ENCODE assay signal across 28 cellular contexts in genomic region chr12:24048446-24048845, GRCh38.
"Had no signal": no experiment of that assay in that cellular context is flagged by ENCODE, and none has a peak within 500 bp of the region (broad histone marks: within the 10 kb centered on the region; RNA-seq: fewer than 3 reads in every experiment).

No MANE protein-coding gene starts in this region.

- H3K27ac ChIP-seq: stomach, suprapubic skin, testis, thoracic aorta, thyroid gland, tibial artery, transverse colon, upper lobe of left lung, upper lobe of right lung, uterus, vagina had no signal

- ATAC-seq: stimulated activated effector memory CD8-positive, alpha-beta T cell treated with anti-CD3 and anti-CD28 coated beads, Interleukin-12 subunit alpha, Interleukin-12 subunit beta, amount 100 ng/mL, for 72 hours; stimulated activated memory B cell treated with anti-CD40 and anti-IgM and Interleukin-4, amounts not matched to agents 10 μg/mL and 1 μg/mL and 100 μg/mL, for 72 hours; stimulated activated naive B cell treated with anti-CD40 and anti-IgM and Interleukin-4, amounts not matched to agents 10 μg/mL and 1 μg/mL and 100 μg/mL, for 72 hours; stimulated activated naive CD8-positive, alpha-beta T cell treated with anti-CD3 and anti-CD28 coated beads, Interleukin-15, amount 100 ng/mL, for 72 hours; stimulated activated naive CD8-positive, alpha-beta T cell treated with anti-CD3 and anti-CD28 coated beads, Interleukin-15, Interleukin-2, amounts not matched to agents 100 U/mL and 50 U/mL, for 24 hours; upper lobe of right lung had no signal

- H3K4me1 Mint-ChIP-seq: stimulated activated effector memory CD8-positive, alpha-beta T cell treated with anti-CD3 and anti-CD28 coated beads, Interleukin-12 subunit alpha, Interleukin-12 subunit beta, amount 100 ng/mL, for 72 hours; stimulated activated memory B cell treated with anti-CD40 and anti-IgM and Interleukin-4, amounts not matched to agents 10 μg/mL and 1 μg/mL and 100 μg/mL, for 72 hours; stimulated activated naive CD8-positive, alpha-beta T cell treated with anti-CD3 and anti-CD28 coated beads, Interleukin-15, amount 100 ng/mL, for 72 hours had no signal

- H3K4me1 ChIP-seq: suprapubic skin, testis, thyroid gland, upper lobe of left lung, upper lobe of right lung, uterus, vagina had no signal

- H3K9me3 Mint-ChIP-seq: stimulated activated memory B cell treated with anti-CD40 and anti-IgM and Interleukin-4, amounts not matched to agents 10 μg/mL and 1 μg/mL and 100 μg/mL, for 72 hours; stimulated activated naive B cell treated with anti-CD40 and anti-IgM and Interleukin-4, amounts not matched to agents 10 μg/mL and 1 μg/mL and 100 μg/mL, for 72 hours; stimulated activated naive CD8-positive, alpha-beta T cell treated with anti-CD3 and anti-CD28 coated beads, Interleukin-15, amount 100 ng/mL, for 72 hours; type B pancreatic cell had no signal

- H3K9me3 ChIP-seq: suprapubic skin, testis, thoracic aorta, thyroid gland, tibial artery, transverse colon, upper lobe of left lung, uterus, vagina had no signal

- FAIRE-seq: urothelium cell line had no signal

- H3K27ac Mint-ChIP-seq: stimulated activated effector memory CD8-positive, alpha-beta T cell treated with anti-CD3 and anti-CD28 coated beads, Interleukin-12 subunit alpha, Interleukin-12 subunit beta, amount 100 ng/mL, for 72 hours; stimulated activated memory B cell treated with anti-CD40 and anti-IgM and Interleukin-4, amounts not matched to agents 10 μg/mL and 1 μg/mL and 100 μg/mL, for 72 hours; stimulated activated naive B cell treated with anti-CD40 and anti-IgM and Interleukin-4, amounts not matched to agents 10 μg/mL and 1 μg/mL and 100 μg/mL, for 72 hours; stimulated activated naive CD8-positive, alpha-beta T cell treated with anti-CD3 and anti-CD28 coated beads, Interleukin-15, amount 100 ng/mL, for 72 hours; stimulated activated naive CD8-positive, alpha-beta T cell treated with anti-CD3 and anti-CD28 coated beads, Interleukin-15, Interleukin-2, amounts not matched to agents 100 ng/mL and 50 ng/mL, for 24 hours; type B pancreatic cell had no signal

- H3K36me3 ChIP-seq: stomach, suprapubic skin, thoracic aorta, thyroid gland, tibial artery, transverse colon, upper lobe of left lung, upper lobe of right lung, uterus, vagina had no signal

- H3K27me3 Mint-ChIP-seq: stimulated activated memory B cell treated with anti-CD40 and anti-IgM and Interleukin-4, amounts not matched to agents 10 μg/mL and 1 μg/mL and 100 μg/mL, for 72 hours; stimulated activated naive B cell treated with anti-CD40 and anti-IgM and Interleukin-4, amounts not matched to agents 10 μg/mL and 1 μg/mL and 100 μg/mL, for 72 hours; stimulated activated naive CD8-positive, alpha-beta T cell treated with anti-CD3 and anti-CD28 coated beads, Interleukin-15, amount 100 ng/mL, for 72 hours; stimulated activated naive CD8-positive, alpha-beta T cell treated with anti-CD3 and anti-CD28 coated beads, Interleukin-15, Interleukin-2, amounts not matched to agents 100 ng/mL and 50 ng/mL, for 24 hours; type B pancreatic cell had no signal

- H3K4me3 Mint-ChIP-seq: stimulated activated effector memory CD8-positive, alpha-beta T cell treated with anti-CD3 and anti-CD28 coated beads, Interleukin-12 subunit alpha, Interleukin-12 subunit beta, amount 100 ng/mL, for 72 hours; stimulated activated memory B cell treated with anti-CD40 and anti-IgM and Interleukin-4, amounts not matched to agents 10 μg/mL and 1 μg/mL and 100 μg/mL, for 72 hours; stimulated activated naive B cell treated with anti-CD40 and anti-IgM and Interleukin-4, amounts not matched to agents 10 μg/mL and 1 μg/mL and 100 μg/mL, for 72 hours; stimulated activated naive CD8-positive, alpha-beta T cell treated with anti-CD3 and anti-CD28 coated beads, Interleukin-15, amount 100 ng/mL, for 72 hours; stimulated activated naive CD8-positive, alpha-beta T cell treated with anti-CD3 and anti-CD28 coated beads, Interleukin-15, Interleukin-2, amounts not matched to agents 100 ng/mL and 50 ng/mL, for 24 hours; type B pancreatic cell had no signal

- H3K27me3 ChIP-seq: stomach, suprapubic skin, testis, thyroid gland, tibial artery, transverse colon, upper lobe of left lung, upper lobe of right lung, uterus, vagina had no signal

- DNase-seq: stimulated activated CD4-positive, alpha-beta T cell treated with anti-CD3 and anti-CD28 coated beads, Interleukin-2, amount 100 ng/mL, for 48 hours; stimulated activated CD4-positive, alpha-beta T cell treated with anti-CD3 and anti-CD28 coated beads, Interleukin-4, amount 100 ng/mL, for 1 hour; stimulated activated CD4-positive, alpha-beta T cell treated with anti-CD3 and anti-CD28 coated beads, Interleukin-4, amount 100 ng/mL, for 24 hours; stimulated activated CD4-positive, alpha-beta T cell treated with anti-CD3 and anti-CD28 coated beads, Interleukin-4, amount 100 ng/mL, for 4 hours; stimulated activated CD8-positive, alpha-beta memory T cell treated with anti-CD3 and anti-CD28 coated beads, Interleukin-4, amount 100 ng/mL, for 48 hours; stimulated activated naive B cell treated with anti-CD40 and anti-IgM and Interleukin-4, amounts not matched to agents 10 μg/mL and 1 μg/mL and 100 μg/mL, for 72 hours; stimulated activated naive CD4-positive, alpha-beta T cell; stimulated activated naive CD4-positive, alpha-beta T cell treated with Interleukin-2 at 50 U/mL for 16 hours; stimulated activated naive CD8-positive, alpha-beta T cell treated with anti-CD3 and anti-CD28 coated beads, Interleukin-15, amount 100 ng/mL, for 72 hours; stimulated activated naive CD8-positive, alpha-beta T cell treated with anti-CD3 and anti-CD28 coated beads, Interleukin-15, Interleukin-2, amounts not matched to agents 100 U/mL and 50 U/mL, for 24 hours; stomach; substantia nigra; testis; thyroid gland; tibial artery; transverse colon; trophoblast cell; upper lobe of left lung; upper lobe of right lung; uterus had no signal

- H3K4me3 ChIP-seq: stomach, suprapubic skin, testis, thoracic aorta, thyroid gland, tibial artery, transverse colon, upper lobe of left lung, upper lobe of right lung, uterus, vagina had no signal

- H3K36me3 Mint-ChIP-seq: stimulated activated effector memory CD8-positive, alpha-beta T cell treated with anti-CD3 and anti-CD28 coated beads, Interleukin-12 subunit alpha, Interleukin-12 subunit beta, amount 100 ng/mL, for 72 hours; stimulated activated memory B cell treated with anti-CD40 and anti-IgM and Interleukin-4, amounts not matched to agents 10 μg/mL and 1 μg/mL and 100 μg/mL, for 72 hours; stimulated activated naive B cell treated with anti-CD40 and anti-IgM and Interleukin-4, amounts not matched to agents 10 μg/mL and 1 μg/mL and 100 μg/mL, for 72 hours; type B pancreatic cell had no signal
